In the genomic region with DNA sequence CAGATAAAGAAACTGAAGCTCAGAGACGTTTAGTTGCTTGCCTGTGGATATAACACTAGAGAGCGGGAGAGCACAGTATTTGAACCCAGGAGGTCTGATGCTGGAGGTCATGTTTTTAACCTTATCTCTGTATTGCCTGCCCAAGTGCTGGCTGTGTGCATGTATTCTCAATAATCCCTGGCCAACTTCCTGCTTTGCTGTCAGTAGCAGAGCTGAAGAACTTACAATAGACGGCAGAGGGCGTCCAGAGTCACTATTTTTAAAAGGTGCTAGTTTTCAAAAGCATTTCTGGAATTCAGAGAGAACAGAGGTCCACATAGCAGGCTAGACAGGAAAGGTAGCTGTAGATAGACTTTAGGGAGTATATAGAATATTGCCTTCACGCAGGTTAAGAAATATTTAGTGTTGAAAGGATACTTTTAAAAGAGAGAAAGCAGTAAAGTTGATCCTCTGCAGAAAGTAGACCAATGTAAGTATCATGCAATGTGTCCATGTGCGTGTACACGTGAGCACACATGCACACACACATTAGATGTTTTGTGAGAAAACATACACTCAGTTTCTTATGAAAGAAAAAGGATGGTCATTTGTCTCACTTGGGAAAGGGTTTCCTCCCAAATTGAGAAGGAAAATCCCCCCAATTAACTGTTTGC, we compare ENCODE assay signal across 8 cellular contexts. TPM values are rescaled to one million over a fixed set of nuclear protein-coding genes. Genes with fewer than 3 reads are reported as not detected.
DNase-seq lines count a peak whose midpoint lies in the region; ATAC-seq and TF ChIP-seq lines count a peak whose summit lies in the region.

No MANE protein-coding gene starts in this region.

- H3K27me3 ChIP-seq in CD4-positive, alpha-beta T cell (ENCODE audit: control insufficient read depth, insufficient read depth, low read length) = no peaks in the 10 kb centered on the region
- H3K27me3 ChIP-seq in neutrophil = no peaks in the 10 kb centered on the region

- peak in 3 of 10 experiments; percentile 3 to 11 (median 3) for DNase-seq in CD4-positive, alpha-beta T cell
- DNase-seq in NCI-H510A (lab: John Stamatoyannopoulos, UW) = peak; percentile 13
- DNase-seq in activated CD4-positive, alpha-beta T cell treated with anti-CD3 and anti-CD28 coated beads, Interleukin-2, amount 50 U/mL, for 1 hour = peak; percentile 5
- DNase-seq in fibroblast of the conjunctiva (ENCODE audit: low read depth) = peak; percentile 67
- DNase-seq in effector CD8-positive, alpha-beta T cell (lab: John Stamatoyannopoulos, UW) = no peak

- H3K4me1 ChIP-seq in neutrophil (ENCODE audit: control insufficient read depth in 1 of 2, insufficient read depth in 1 of 2, low read depth in 1 of 2, low read length in 1 of 2) = peaks cover 17 to 43% of the 10 kb centered on the region in 2 experiments

- peak; percentile 44 for ATAC-seq in CD4-positive, alpha-beta T cell (ENCODE audit: poor library complexity)
- ATAC-seq in GM18868 (IDR thresholded peaks at IDR 0.05; ENCODE audit: unreplicated experiment) (peak; percentile 77), HG03135 (IDR thresholded peaks at IDR 0.05; ENCODE audit: unreplicated experiment) (peak; percentile 80)

- H3K27ac Mint-ChIP-seq in CD4-positive, alpha-beta T cell = no peak overlapping the region

- no peaks in the 10 kb centered on the region for H3K4me1 Mint-ChIP-seq in CD4-positive, alpha-beta T cell (ENCODE audit: low read depth)

- H3K36me3 ChIP-seq in neutrophil = no peaks in the 10 kb centered on the region

- POLR2A ChIA-PET in CD4-positive, alpha-beta T cell (lab: Charles Lee) = no interaction called here

- H3K36me3 Mint-ChIP-seq in CD4-positive, alpha-beta T cell (ENCODE audit: low read depth) = peaks cover 20% of the 10 kb centered on the region

- intact Hi-C loops in CD4-positive, alpha-beta T cell (cut with DNase I, micrococcal nuclease) = loop anchor here (2.0 to 5.0 kb wide), 2 partner anchors 452 to 836 kb away; no protein-coding TSS in a partner anchor

- H3K4me3 Mint-ChIP-seq in CD4-positive, alpha-beta T cell = no peak overlapping the region

- H3K27ac ChIP-seq in CD4-positive, alpha-beta T cell (ENCODE audit: low read depth, low read length) = no peak overlapping the region
- H3K27ac ChIP-seq in neutrophil = no peak overlapping the region

- CTCF ChIA-PET in CD4-positive, alpha-beta T cell (lab: Charles Lee) = interaction anchor here (0.6 to 1.2 kb wide), 3 partner anchors 10 to 452 kb away, joined by 3 to 4 read pairs (median 3); no protein-coding TSS in a partner anchor

- H3K9me3 Mint-ChIP-seq in CD4-positive, alpha-beta T cell = no peaks in the 10 kb centered on the region

- no peaks in the 10 kb centered on the region for H3K27me3 Mint-ChIP-seq in CD4-positive, alpha-beta T cell

- H3K9me3 ChIP-seq in CD4-positive, alpha-beta T cell (ENCODE audit: control insufficient read depth, low read length) = no peaks in the 10 kb centered on the region
- no peaks in the 10 kb centered on the region for H3K9me3 ChIP-seq in neutrophil

- peak; percentile 51 for TF ChIP-seq CTCF in CD4-positive, alpha-beta T cell (IDR thresholded peaks at IDR 0.05)
- TF ChIP-seq CTCF in neutrophil (IDR thresholded peaks at IDR 0.05) = peak; percentile 41

- no peak overlapping the region for H3K4me3 ChIP-seq in neutrophil (ENCODE audit: low read depth in 1 of 2, low read length in 1 of 2)

RNA-seq across cellular contexts. Expression of gene PTCD2, which starts 46.3 kb away (rescaled TPM):
- total RNA-seq in CD4-positive, alpha-beta T cell = 1 to 10 TPM; 2.9 to 3.3 TPM

RNA-seq across cellular contexts. Expression of gene MRPS27, which starts 46.4 kb away (rescaled TPM):
- 10 to 100 TPM; 25.0 to 26.1 TPM for total RNA-seq in CD4-positive, alpha-beta T cell
